Comparison of ENCODE assay signal across 25 cellular contexts in the genomic region with DNA sequence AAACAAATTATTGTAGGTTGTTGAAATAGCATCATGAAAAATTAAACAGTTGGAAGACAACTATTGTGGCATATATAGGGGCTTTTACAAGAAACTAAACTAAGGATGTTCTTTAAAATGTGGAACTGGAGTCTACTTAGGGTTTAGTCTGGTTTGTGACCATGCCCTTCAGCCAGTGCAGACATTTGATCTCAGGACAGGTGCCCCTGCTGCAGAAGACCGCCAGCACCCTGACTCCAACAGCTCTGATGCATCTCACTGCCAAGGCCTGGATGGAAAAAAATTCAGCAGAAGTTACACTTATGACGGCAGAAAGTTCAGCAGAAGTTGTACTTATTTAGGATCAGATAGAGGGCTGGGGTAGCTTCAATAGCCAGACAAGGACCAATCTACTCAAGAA.
"Had no signal": no experiment of that assay in that cellular context is flagged by ENCODE, and none has a peak within 500 bp of the region (broad histone marks: within the 10 kb centered on the region; RNA-seq: fewer than 3 reads in every experiment).

No MANE protein-coding gene starts in this region.

- H3K27me3 ChIP-seq: colonic mucosa, dorsolateral prefrontal cortex, esophagus muscularis mucosa, esophagus squamous epithelium, foreskin keratinocyte, gastrocnemius medialis, gastroesophageal sphincter, heart left ventricle, heart right ventricle had no signal

- H3K4me1 ChIP-seq: colonic mucosa, esophagus muscularis mucosa, foreskin keratinocyte, gastroesophageal sphincter had no signal

- H3K9me3 ChIP-seq: colonic mucosa, esophagus muscularis mucosa, esophagus squamous epithelium, gastrocnemius medialis, gastroesophageal sphincter, heart left ventricle, heart right ventricle had no signal

- H3K4me3 Mint-ChIP-seq: dendritic cell treated with granulocyte-macrophage colony-stimulating factor and Interleukin-4, amounts not matched to agents 40 ng/mL and 50 ng/mL, for 4 days; effector memory CD8-positive, alpha-beta T cell; endodermal cell had no signal

- H3K36me3 ChIP-seq: colonic mucosa, esophagus muscularis mucosa, esophagus squamous epithelium, gastrocnemius medialis, gastroesophageal sphincter, heart left ventricle, heart right ventricle had no signal

- H3K9me3 Mint-ChIP-seq: dendritic cell treated with granulocyte-macrophage colony-stimulating factor and Interleukin-4, amounts not matched to agents 40 ng/mL and 50 ng/mL, for 4 days; effector memory CD8-positive, alpha-beta T cell had no signal

- DNase-seq: colonic mucosa; cortex of kidney; dermis blood vessel endothelial cell; dorsolateral prefrontal cortex; effector CD4-positive, alpha-beta T cell; effector CD8-positive, alpha-beta T cell; effector memory CD4-positive, alpha-beta T cell; effector memory CD8-positive, alpha-beta T cell; endodermal cell; erythroblast; esophagus squamous epithelium; foreskin fibroblast; foreskin keratinocyte; foreskin melanocyte; gastrocnemius medialis; glutamatergic neuron; head of caudate nucleus; heart left ventricle; heart right ventricle had no signal

- ATAC-seq: effector memory CD8-positive, alpha-beta T cell; esophagus mucosa; foreskin keratinocyte; gastroesophageal sphincter; heart left ventricle; heart right ventricle had no signal

- H3K4me1 Mint-ChIP-seq: endodermal cell had no signal

- H3K4me3 ChIP-seq: colonic mucosa, coronary artery, dorsolateral prefrontal cortex, esophagus muscularis mucosa, esophagus squamous epithelium, gastrocnemius medialis, gastroesophageal sphincter, heart left ventricle, heart right ventricle had no signal

- H3K27me3 Mint-ChIP-seq: dendritic cell treated with granulocyte-macrophage colony-stimulating factor and Interleukin-4, amounts not matched to agents 40 ng/mL and 50 ng/mL, for 4 days; effector memory CD8-positive, alpha-beta T cell had no signal

- H3K27ac ChIP-seq: colonic mucosa, coronary artery, dorsolateral prefrontal cortex, epithelial cell of prostate, esophagus muscularis mucosa, esophagus squamous epithelium, foreskin keratinocyte, gastroesophageal sphincter, heart left ventricle, heart right ventricle had no signal

- H3K27ac Mint-ChIP-seq: dendritic cell treated with granulocyte-macrophage colony-stimulating factor and Interleukin-4, amounts not matched to agents 40 ng/mL and 50 ng/mL, for 4 days; effector memory CD8-positive, alpha-beta T cell; endodermal cell had no signal
